ENCODE assay signal across 8 cellular contexts in the genomic region with DNA sequence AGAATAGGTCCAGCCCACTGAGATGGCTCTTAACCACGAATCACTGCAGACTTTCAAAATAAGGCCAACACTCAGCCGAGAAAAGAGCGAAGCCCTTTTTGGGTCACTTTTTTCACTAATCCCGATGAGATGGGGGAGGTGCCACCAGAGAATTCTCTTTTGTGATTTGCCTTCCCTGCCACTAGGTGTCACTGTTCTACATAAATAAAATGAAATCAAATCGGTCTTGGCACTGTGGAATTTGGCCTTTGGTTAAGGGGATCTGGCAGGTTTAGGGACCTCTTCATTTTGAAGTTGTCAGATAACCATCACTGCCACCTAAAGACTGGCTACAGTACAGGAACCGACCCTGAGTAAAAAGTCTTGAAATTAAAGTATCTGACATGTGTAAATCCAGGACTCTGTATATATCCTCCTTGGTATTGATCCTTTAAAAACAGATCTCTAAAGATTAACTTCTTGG.
DNase-seq lines count a peak whose midpoint lies in the region; ATAC-seq and TF ChIP-seq lines count a peak whose summit lies in the region.

No MANE protein-coding gene starts in this region.

- H3K27me3 Mint-ChIP-seq in stimulated activated naive CD8-positive, alpha-beta T cell treated with anti-CD3 and anti-CD28 coated beads, Interleukin-15, amount 100 ng/mL, for 72 hours, result peaks cover 27% of the 10 kb centered on the region

- no peaks in the 10 kb centered on the region for H3K9me3 Mint-ChIP-seq in stimulated activated naive CD8-positive, alpha-beta T cell treated with anti-CD3 and anti-CD28 coated beads, Interleukin-15, amount 100 ng/mL, for 72 hours

- peaks cover 9% of the 10 kb centered on the region for H3K4me1 Mint-ChIP-seq in stimulated activated naive CD8-positive, alpha-beta T cell treated with anti-CD3 and anti-CD28 coated beads, Interleukin-15, amount 100 ng/mL, for 72 hours

- H3K27ac Mint-ChIP-seq in stimulated activated naive CD8-positive, alpha-beta T cell treated with anti-CD3 and anti-CD28 coated beads, Interleukin-15, amount 100 ng/mL, for 72 hours, result no peak overlapping the region

- H3K4me3 ChIP-seq in cardiac fibroblast (replicated peaks in 1 of 2; ENCODE audit: low read depth in 2 of 2, low read length in 2 of 2), result no peak overlapping the region

- peak; percentile 14 for DNase-seq in stimulated activated CD4-positive, alpha-beta T cell treated with anti-CD3 and anti-CD28 coated beads, Interleukin-15, amount 100 ng/mL, for 24 hours
- DNase-seq in stimulated activated CD4-positive, alpha-beta T cell treated with anti-CD3 and anti-CD28 coated beads, Interleukin-4, amount 100 ng/mL, for 1 hour, result no peak
- DNase-seq in NCI-H1092 treated with DMSO at 0.1 percent for 48 hours (lab: John Stamatoyannopoulos, UW) (peak; percentile 71), SK-N-DZ (ENCODE audit: low spot score) (peak; percentile 76), cardiac fibroblast (ENCODE audit: low read depth in 2 of 2) (peak; percentile 62 to 65), kidney tubule cell (ENCODE audit: low spot score) (peak; percentile 66)
- DNase-seq in stimulated activated naive CD8-positive, alpha-beta T cell treated with anti-CD3 and anti-CD28 coated beads, Interleukin-15, amount 100 ng/mL, for 72 hours, result peak; percentile 23 to 24

- peak; percentile 61 for TF ChIP-seq CTCF in cardiac fibroblast (IDR thresholded peaks at IDR 0.05; ENCODE audit: low read depth, low read length)

- H3K4me3 Mint-ChIP-seq in stimulated activated naive CD8-positive, alpha-beta T cell treated with anti-CD3 and anti-CD28 coated beads, Interleukin-15, amount 100 ng/mL, for 72 hours, result no peak overlapping the region

- ATAC-seq in stimulated activated naive CD8-positive, alpha-beta T cell treated with anti-CD3 and anti-CD28 coated beads, Interleukin-15, amount 100 ng/mL, for 72 hours, result no peak
- no peak for ATAC-seq in GM18519 (IDR thresholded peaks at IDR 0.05; ENCODE audit: low FRiP score, unreplicated experiment)
